11 cellular contexts compared by ENCODE assay signal in genomic region chr5:80837679-80838078, GRCh38.
A peak's percentile ranks its signal among the peaks of the same experiment; 100 is the strongest.
DNase-seq lines count a peak whose midpoint lies in the region; ATAC-seq and FAIRE-seq lines count a peak whose summit lies in the region.
"Had no signal": no experiment of that assay in that cellular context is flagged by ENCODE, and none has a peak within 500 bp of the region (broad histone marks: within the 10 kb centered on the region; RNA-seq: fewer than 3 reads in every experiment).

No MANE protein-coding gene starts in this region.

- DNase-seq in GM18507 (ENCODE audit: extremely low spot score, insufficient read length, low read depth) (peak; percentile 2), D341Med (ENCODE audit: low spot score) (no peak), putamen (ENCODE audit: low spot score) (no peak), left colon (no peak), HK-2 (ENCODE audit: unreplicated experiment) (no peak)
- peak; percentile 27 for DNase-seq in activated T-helper 1 cell treated with anti-CD3 and anti-CD28 coated beads, Interleukin-12 subunit alpha, Interleukin-12 subunit beta, Interleukin-2, Interleukin-4 antibody, amounts not matched to agents 30 ng/mL and 10 ng/mL and 1 ng/mL, durations not matched to agents 14 hours and 24 hours and 36 hours (ENCODE audit: low spot score)
- DNase-seq: NCI-H69, WERI-Rb-1 had no signal

- no peak overlapping the region for H3K27ac Mint-ChIP-seq in activated T-helper 1 cell treated with anti-CD3 and anti-CD28 coated beads, Interleukin-12 subunit alpha, Interleukin-12 subunit beta, Interleukin-2, Interleukin-4 antibody, amounts not matched to agents 30 ng/mL and 10 ng/mL and 1 ng/mL, durations not matched to agents 14 hours and 24 hours and 36 hours
- H3K27ac Mint-ChIP-seq: nephron had no signal

- H3K4me1 Mint-ChIP-seq in activated T-helper 1 cell treated with anti-CD3 and anti-CD28 coated beads, Interleukin-12 subunit alpha, Interleukin-12 subunit beta, Interleukin-2, Interleukin-4 antibody, amounts not matched to agents 30 ng/mL and 10 ng/mL and 1 ng/mL, durations not matched to agents 14 hours and 24 hours and 36 hours (ENCODE audit: low read depth), result peaks cover 35% of the 10 kb centered on the region
- H3K4me1 Mint-ChIP-seq: nephron had no signal

- intact Hi-C loops in activated T-helper 1 cell treated with anti-CD3 and anti-CD28 coated beads, Interleukin-12 subunit alpha, Interleukin-12 subunit beta, Interleukin-2, Interleukin-4 antibody, amounts not matched to agents 30 ng/mL and 10 ng/mL and 1 ng/mL, durations not matched to agents 14 hours and 24 hours and 36 hours (cut with micrococcal nuclease), result loop anchor here (2.0 kb wide), 1 partner anchor 27 kb away; no protein-coding TSS in a partner anchor
- intact Hi-C loops in left colon (cut with DNase I, micrococcal nuclease), result no loop called here

- no peaks in the 10 kb centered on the region for H3K27me3 Mint-ChIP-seq in activated T-helper 1 cell treated with anti-CD3 and anti-CD28 coated beads, Interleukin-12 subunit alpha, Interleukin-12 subunit beta, Interleukin-2, Interleukin-4 antibody, amounts not matched to agents 30 ng/mL and 10 ng/mL and 1 ng/mL, durations not matched to agents 14 hours and 24 hours and 36 hours (ENCODE audit: insufficient read depth)

- FAIRE-seq in GM18507 (lab: Jason Lieb, UNC), result peak; percentile 75

- ATAC-seq in GM19397 (IDR thresholded peaks at IDR 0.05; ENCODE audit: unreplicated experiment), result peak; percentile 86
- peak; percentile 94 for ATAC-seq in HG03045 (IDR thresholded peaks at IDR 0.05; ENCODE audit: unreplicated experiment)
- no peak for ATAC-seq in left colon

- peaks cover 14% of the 10 kb centered on the region for H3K36me3 Mint-ChIP-seq in activated T-helper 1 cell treated with anti-CD3 and anti-CD28 coated beads, Interleukin-12 subunit alpha, Interleukin-12 subunit beta, Interleukin-2, Interleukin-4 antibody, amounts not matched to agents 30 ng/mL and 10 ng/mL and 1 ng/mL, durations not matched to agents 14 hours and 24 hours and 36 hours (ENCODE audit: low read depth)

- H3K4me3 Mint-ChIP-seq in activated T-helper 1 cell treated with anti-CD3 and anti-CD28 coated beads, Interleukin-12 subunit alpha, Interleukin-12 subunit beta, Interleukin-2, Interleukin-4 antibody, amounts not matched to agents 30 ng/mL and 10 ng/mL and 1 ng/mL, durations not matched to agents 14 hours and 24 hours and 36 hours, result no peak overlapping the region
- H3K4me3 Mint-ChIP-seq: nephron had no signal

- H3K9me3 Mint-ChIP-seq in activated T-helper 1 cell treated with anti-CD3 and anti-CD28 coated beads, Interleukin-12 subunit alpha, Interleukin-12 subunit beta, Interleukin-2, Interleukin-4 antibody, amounts not matched to agents 30 ng/mL and 10 ng/mL and 1 ng/mL, durations not matched to agents 14 hours and 24 hours and 36 hours, result peaks cover 12% of the 10 kb centered on the region

Comparison
In these comparisons a context has a peak if more than half of its experiments do, and no peak if none do; other contexts are left out.
1. DNase-seq: peak in GM18507 (single experiment) and activated T-helper 1 cell treated with anti-CD3 and anti-CD28 coated beads, Interleukin-12 subunit alpha, Interleukin-12 subunit beta, Interleukin-2, Interleukin-4 antibody, amounts not matched to agents 30 ng/mL and 10 ng/mL and 1 ng/mL, durations not matched to agents 14 hours and 24 hours and 36 hours (single experiment); none in D341Med (single experiment), putamen (single experiment), left colon (0 of 2) and HK-2 (single experiment).